ENCODE assay signal across 21 cellular contexts in the genomic region with DNA sequence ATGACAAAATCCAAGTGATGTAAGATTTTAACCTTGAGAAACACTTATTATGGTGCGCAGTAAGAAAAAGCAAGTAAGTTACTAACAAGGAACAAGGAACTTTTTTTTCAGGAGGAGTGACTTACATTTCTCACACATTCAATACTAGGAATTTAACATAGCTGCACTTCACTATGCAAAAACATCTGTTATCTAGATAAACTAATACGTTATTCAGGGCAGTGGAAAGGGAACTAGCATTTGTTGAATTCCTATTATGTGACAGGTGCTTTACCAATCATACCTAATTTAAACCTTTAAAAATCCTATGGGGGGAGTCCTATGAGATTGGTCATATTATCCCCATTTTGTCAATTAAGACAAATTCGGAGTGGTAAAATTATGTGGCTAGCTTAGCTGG.
"Had no signal": no experiment of that assay in that cellular context is flagged by ENCODE, and none has a peak within 500 bp of the region (broad histone marks: within the 10 kb centered on the region; RNA-seq: fewer than 3 reads in every experiment).

No MANE protein-coding gene starts in this region.

- H3K27me3 Mint-ChIP-seq: activated CD4-positive, alpha-beta T cell treated with anti-CD3 and anti-CD28 coated beads, Interleukin-2, amount 10 ng/mL, durations not matched to agents 24 days and 14 days; activated CD8-positive, alpha-beta T cell treated with anti-CD3 and anti-CD28 coated beads for 36 hours; activated naive CD8-positive, alpha-beta T cell treated with anti-CD3 and anti-CD28 coated beads, Interleukin-2, amount 10 ng/mL, durations not matched to agents 7 days and 5 days; activated T-cell treated with anti-CD3 and anti-CD28 coated beads, Interleukin-2, amount 50 U/mL, for 24 hours; stimulated activated memory B cell treated with anti-CD40 and anti-IgM and Interleukin-4, amounts not matched to agents 10 μg/mL and 1 μg/mL and 100 μg/mL, for 72 hours; T-cell had no signal

- H3K4me3 ChIP-seq: smooth muscle cell had no signal

- H3K27ac Mint-ChIP-seq: activated CD4-positive, alpha-beta T cell treated with anti-CD3 and anti-CD28 coated beads, Interleukin-2, amount 10 ng/mL, durations not matched to agents 24 days and 14 days; activated CD8-positive, alpha-beta T cell treated with anti-CD3 and anti-CD28 coated beads for 36 hours; activated naive CD8-positive, alpha-beta T cell treated with anti-CD3 and anti-CD28 coated beads, Interleukin-2, amount 10 ng/mL, durations not matched to agents 7 days and 5 days; activated T-cell treated with anti-CD3 and anti-CD28 coated beads, Interleukin-2, amount 50 U/mL, for 24 hours; activated T-helper 2 cell treated with anti-CD3 and anti-CD28 coated beads, Interferon-gamma antibody, Interleukin-2, Interleukin-4, amounts not matched to agents 10 μg/mL and 5 μg/mL and 100 μg/mL, durations not matched to agents 14 hours and 24 hours and 36 hours; natural killer cell; stimulated activated memory B cell treated with anti-CD40 and anti-IgM and Interleukin-4, amounts not matched to agents 10 μg/mL and 1 μg/mL and 100 μg/mL, for 72 hours; T-cell had no signal

- H3K4me2 ChIP-seq: smooth muscle cell had no signal

- H3K4me3 Mint-ChIP-seq: activated CD4-positive, alpha-beta T cell treated with anti-CD3 and anti-CD28 coated beads, Interleukin-2, amount 10 ng/mL, durations not matched to agents 24 days and 14 days; activated CD8-positive, alpha-beta T cell treated with anti-CD3 and anti-CD28 coated beads for 36 hours; activated naive CD8-positive, alpha-beta T cell treated with anti-CD3 and anti-CD28 coated beads, Interleukin-2, amount 10 ng/mL, durations not matched to agents 7 days and 5 days; activated T-cell treated with anti-CD3 and anti-CD28 coated beads, Interleukin-2, amount 50 U/mL, for 24 hours; natural killer cell; stimulated activated memory B cell treated with anti-CD40 and anti-IgM and Interleukin-4, amounts not matched to agents 10 μg/mL and 1 μg/mL and 100 μg/mL, for 72 hours; T-cell had no signal

- H3K4me1 Mint-ChIP-seq: activated CD4-positive, alpha-beta T cell treated with anti-CD3 and anti-CD28 coated beads, Interleukin-2, amount 10 ng/mL, durations not matched to agents 24 days and 14 days; natural killer cell had no signal

- H3K36me3 ChIP-seq: brain microvascular endothelial cell had no signal

- DNase-seq: activated CD4-positive, alpha-beta T cell treated with anti-CD3 and anti-CD28 coated beads, Interleukin-2, amount 10 ng/mL, durations not matched to agents 24 days and 14 days; activated CD4-positive, CD25-positive, alpha-beta regulatory T cell; activated CD8-positive, alpha-beta T cell treated with anti-CD3 and anti-CD28 coated beads for 36 hours; activated naive CD4-positive, alpha-beta T cell treated with Interleukin-2 at 50 U/mL for 16 hours; activated naive CD8-positive, alpha-beta T cell treated with anti-CD3 and anti-CD28 coated beads, Interleukin-2, amount 10 ng/mL, durations not matched to agents 7 days and 5 days; activated T-cell treated with anti-CD3 and anti-CD28 coated beads, Interleukin-2, amount 50 U/mL, for 24 hours; brain microvascular endothelial cell; cerebellar nuclear complex; foreskin keratinocyte; glutamatergic neuron; mesendoderm; natural killer cell; posterior cingulate gyrus; right cardiac atrium; SHP77 treated with DMSO at 0.1 percent for 48 hours; stimulated activated CD4-positive, alpha-beta T cell treated with anti-CD3 and anti-CD28 coated beads, Interleukin-4, amount 100 ng/mL, for 4 hours; T-cell had no signal

- H3K9me3 Mint-ChIP-seq: activated CD4-positive, alpha-beta T cell treated with anti-CD3 and anti-CD28 coated beads, Interleukin-2, amount 10 ng/mL, durations not matched to agents 24 days and 14 days; activated CD8-positive, alpha-beta T cell treated with anti-CD3 and anti-CD28 coated beads for 36 hours; activated naive CD8-positive, alpha-beta T cell treated with anti-CD3 and anti-CD28 coated beads, Interleukin-2, amount 10 ng/mL, durations not matched to agents 7 days and 5 days; activated T-cell treated with anti-CD3 and anti-CD28 coated beads, Interleukin-2, amount 50 U/mL, for 24 hours; activated T-helper 2 cell treated with anti-CD3 and anti-CD28 coated beads, Interferon-gamma antibody, Interleukin-2, Interleukin-4, amounts not matched to agents 10 μg/mL and 5 μg/mL and 100 μg/mL, durations not matched to agents 14 hours and 24 hours and 36 hours; natural killer cell; stimulated activated memory B cell treated with anti-CD40 and anti-IgM and Interleukin-4, amounts not matched to agents 10 μg/mL and 1 μg/mL and 100 μg/mL, for 72 hours; T-cell had no signal

- H3K27ac ChIP-seq: brain microvascular endothelial cell, foreskin keratinocyte had no signal

- ATAC-seq: activated CD8-positive, alpha-beta T cell treated with anti-CD3 and anti-CD28 coated beads for 36 hours; foreskin keratinocyte; natural killer cell; SK-N-SH treated with all-trans-retinoic acid at 6 μM for 48 hours; stimulated activated memory B cell treated with anti-CD40 and anti-IgM and Interleukin-4, amounts not matched to agents 10 μg/mL and 1 μg/mL and 100 μg/mL, for 72 hours; T-cell had no signal

- H3K4me1 ChIP-seq: foreskin keratinocyte had no signal

- H3K36me3 Mint-ChIP-seq: natural killer cell had no signal

- H3K27me3 ChIP-seq: brain microvascular endothelial cell had no signal
